ENCODE assay signal across 15 cellular contexts in the genomic region with DNA sequence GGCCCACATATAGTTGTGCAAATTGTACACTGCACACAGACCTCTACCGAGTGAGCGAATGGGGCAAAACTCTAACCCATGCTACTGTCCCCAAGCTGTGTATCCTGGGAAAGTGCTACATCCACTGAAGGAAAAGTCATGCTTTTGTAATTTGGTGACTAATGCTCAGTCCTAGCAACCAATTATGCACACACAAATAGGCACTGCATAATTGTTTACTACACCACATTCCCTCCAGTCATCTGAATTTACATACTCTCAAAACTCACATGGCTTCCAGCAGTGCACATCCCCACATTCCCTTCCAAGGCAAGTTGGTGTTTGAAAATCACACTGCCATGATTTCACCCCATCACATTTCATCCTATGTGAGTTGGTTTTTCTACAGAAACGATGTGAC.
DNase-seq lines count a peak whose midpoint lies in the region; ATAC-seq lines count a peak whose summit lies in the region.
"Had no signal": no experiment of that assay in that cellular context is flagged by ENCODE, and none has a peak within 500 bp of the region (broad histone marks: within the 10 kb centered on the region; RNA-seq: fewer than 3 reads in every experiment).

No MANE protein-coding gene starts in this region.

- CTCF ChIA-PET in activated CD4-positive, alpha-beta memory T cell treated with anti-CD3 and anti-CD28 coated beads for 36 hours (lab: Charles Lee): no interaction called here

- no peaks in the 10 kb centered on the region for H3K36me3 ChIP-seq in H7 (replicated peaks; ENCODE audit: control insufficient read depth, insufficient read depth, low read length)

- H3K4me3 Mint-ChIP-seq in activated CD4-positive, alpha-beta memory T cell treated with anti-CD3 and anti-CD28 coated beads for 36 hours: no peak overlapping the region
- H3K4me3 Mint-ChIP-seq: effector memory CD8-positive, alpha-beta T cell; mesothelial cell of epicardium; stimulated activated memory B cell treated with anti-CD40 and anti-IgM and Interleukin-4, amounts not matched to agents 10 μg/mL and 1 μg/mL and 100 μg/mL, for 72 hours had no signal

- POLR2A ChIA-PET in activated CD4-positive, alpha-beta memory T cell treated with anti-CD3 and anti-CD28 coated beads for 36 hours (lab: Charles Lee): no interaction called here

- no peaks in the 10 kb centered on the region for H3K27me3 ChIP-seq in H7 (ENCODE audit: control insufficient read depth, insufficient read depth, low read length)

- DNase-seq in GM04504 (ENCODE audit: low read depth) (peak; percentile 91), T1000 (lab: John Stamatoyannopoulos, UW) (peak; percentile 46), fibroblast of peridontal ligament (ENCODE audit: extremely low read depth) (peak; percentile 81), stromal cell of bone marrow (ENCODE audit: low read depth) (peak; percentile 61), H7 (no peak)
- no peak for DNase-seq in activated CD4-positive, alpha-beta memory T cell treated with anti-CD3 and anti-CD28 coated beads for 36 hours
- DNase-seq: effector memory CD8-positive, alpha-beta T cell; Kasumi-1; OCI-M1; T-helper 9 cell had no signal

- H3K4me1 Mint-ChIP-seq in activated CD4-positive, alpha-beta memory T cell treated with anti-CD3 and anti-CD28 coated beads for 36 hours (ENCODE audit: low read depth): no peaks in the 10 kb centered on the region
- H3K4me1 Mint-ChIP-seq: stimulated activated memory B cell treated with anti-CD40 and anti-IgM and Interleukin-4, amounts not matched to agents 10 μg/mL and 1 μg/mL and 100 μg/mL, for 72 hours had no signal

- intact Hi-C loops in activated CD4-positive, alpha-beta memory T cell treated with anti-CD3 and anti-CD28 coated beads for 36 hours (cut with micrococcal nuclease): no loop called here

- no peaks in the 10 kb centered on the region for H3K9me3 Mint-ChIP-seq in activated CD4-positive, alpha-beta memory T cell treated with anti-CD3 and anti-CD28 coated beads for 36 hours
- H3K9me3 Mint-ChIP-seq: activated naive CD4-positive, alpha-beta T cell treated with anti-CD3 and anti-CD28 coated beads, Interleukin-2, amount 50 U/mL, for 72 hours; effector memory CD8-positive, alpha-beta T cell; mesothelial cell of epicardium had no signal

- H3K4me3 ChIP-seq in H7 (ENCODE audit: insufficient read depth, low read depth, low read length): no peak overlapping the region

- peaks cover 12% of the 10 kb centered on the region for H3K27me3 Mint-ChIP-seq in activated CD4-positive, alpha-beta memory T cell treated with anti-CD3 and anti-CD28 coated beads for 36 hours
- H3K27me3 Mint-ChIP-seq: stimulated activated memory B cell treated with anti-CD40 and anti-IgM and Interleukin-4, amounts not matched to agents 10 μg/mL and 1 μg/mL and 100 μg/mL, for 72 hours had no signal

- no peak overlapping the region for H3K27ac Mint-ChIP-seq in activated CD4-positive, alpha-beta memory T cell treated with anti-CD3 and anti-CD28 coated beads for 36 hours
- H3K27ac Mint-ChIP-seq: activated naive CD4-positive, alpha-beta T cell treated with anti-CD3 and anti-CD28 coated beads, Interleukin-2, amount 50 U/mL, for 72 hours; effector memory CD8-positive, alpha-beta T cell; stimulated activated memory B cell treated with anti-CD40 and anti-IgM and Interleukin-4, amounts not matched to agents 10 μg/mL and 1 μg/mL and 100 μg/mL, for 72 hours had no signal

- no peak for ATAC-seq in GM18868 (IDR thresholded peaks at IDR 0.05; ENCODE audit: unreplicated experiment)
- no peak for ATAC-seq in GM21717 (IDR thresholded peaks at IDR 0.05; ENCODE audit: unreplicated experiment)
- ATAC-seq: activated naive CD4-positive, alpha-beta T cell treated with anti-CD3 and anti-CD28 coated beads, Interleukin-2, amount 50 U/mL, for 72 hours; effector memory CD8-positive, alpha-beta T cell; stimulated activated memory B cell treated with anti-CD40 and anti-IgM and Interleukin-4, amounts not matched to agents 10 μg/mL and 1 μg/mL and 100 μg/mL, for 72 hours had no signal

- no peaks in the 10 kb centered on the region for H3K36me3 Mint-ChIP-seq in activated CD4-positive, alpha-beta memory T cell treated with anti-CD3 and anti-CD28 coated beads for 36 hours
- H3K36me3 Mint-ChIP-seq: activated naive CD4-positive, alpha-beta T cell treated with anti-CD3 and anti-CD28 coated beads, Interleukin-2, amount 50 U/mL, for 72 hours; mesothelial cell of epicardium; stimulated activated memory B cell treated with anti-CD40 and anti-IgM and Interleukin-4, amounts not matched to agents 10 μg/mL and 1 μg/mL and 100 μg/mL, for 72 hours had no signal

Comparison
In these comparisons a context has a peak if more than half of its experiments do, and no peak if none do; other contexts are left out.
1. DNase-seq: peak in GM04504 (single experiment), T1000 (single experiment), fibroblast of peridontal ligament (single experiment) and stromal cell of bone marrow (single experiment); none in H7 (single experiment) and activated CD4-positive, alpha-beta memory T cell treated with anti-CD3 and anti-CD28 coated beads for 36 hours (single experiment).